ENCODE assay signal across 15 cellular contexts in the genomic region with DNA sequence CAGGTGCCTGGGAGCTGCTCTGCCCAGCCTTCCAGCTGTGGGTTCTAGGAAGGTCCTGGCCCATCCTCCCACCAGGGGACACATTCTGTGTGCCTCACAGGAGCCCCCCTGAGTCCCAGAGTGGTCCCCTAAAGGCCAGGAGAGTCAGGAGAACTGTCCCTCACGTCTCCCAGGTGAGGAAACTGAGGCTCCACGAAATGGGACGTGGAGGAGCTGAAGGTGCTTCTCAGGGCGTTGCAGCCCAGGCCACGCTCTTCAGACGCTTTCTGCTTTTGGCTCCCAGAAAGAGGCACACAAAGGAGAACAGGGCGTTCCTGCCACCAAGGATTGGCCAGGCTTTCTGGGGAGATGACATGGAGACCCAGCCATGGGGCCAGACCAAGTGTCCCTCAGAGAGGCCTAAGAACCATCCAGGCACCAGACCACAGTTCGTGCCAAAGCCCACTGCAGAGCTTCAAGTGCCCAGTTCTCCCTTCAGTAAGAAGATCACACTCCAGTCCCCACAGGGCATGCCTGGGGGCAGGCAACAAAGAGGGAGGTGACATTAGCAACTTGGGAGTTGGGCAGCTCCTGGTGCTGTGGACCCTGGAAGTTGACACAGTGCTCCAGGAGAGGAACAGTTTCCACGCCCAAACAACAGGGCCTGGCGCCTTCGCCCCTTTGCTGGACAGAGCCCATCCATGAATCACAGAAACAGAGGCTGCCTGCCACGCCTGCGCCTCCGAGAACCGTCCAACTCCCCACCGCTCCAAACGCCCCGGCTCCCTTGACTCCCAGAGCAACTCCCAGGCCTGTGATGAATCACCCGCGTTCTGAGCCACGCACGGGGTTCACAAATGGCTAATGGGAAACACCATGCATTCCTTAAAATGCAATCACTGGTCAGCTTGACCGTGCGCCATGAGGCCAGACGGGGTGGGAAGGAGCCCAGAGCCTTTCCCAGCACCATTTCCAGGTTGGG.
A peak's percentile ranks its signal among the peaks of the same experiment; 100 is the strongest.
DNase-seq lines count a peak whose midpoint lies in the region; ATAC-seq and TF ChIP-seq lines count a peak whose summit lies in the region.
"Had no signal": no experiment of that assay in that cellular context is flagged by ENCODE, and none has a peak within 500 bp of the region (broad histone marks: within the 10 kb centered on the region; RNA-seq: fewer than 3 reads in every experiment).

No MANE protein-coding gene starts in this region.

- H3K79me1 ChIP-seq in neuronal stem cell (ENCODE audit: low read depth, low read length), result peaks cover 4% of the 10 kb centered on the region

- H3K4me3 ChIP-seq in neuronal stem cell (ENCODE audit: low read length in 2 of 2), result no peak overlapping the region
- no peak overlapping the region for H3K4me3 ChIP-seq in uterus

- H3K36me3 ChIP-seq in neuronal stem cell (replicated peaks in 1 of 2; ENCODE audit: control insufficient read depth in 2 of 2, insufficient read depth in 2 of 2, low read length in 2 of 2), result no peaks in the 10 kb centered on the region
- no peaks in the 10 kb centered on the region for H3K36me3 ChIP-seq in uterus

- no peak overlapping the region for H3K4ac ChIP-seq in neuronal stem cell (ENCODE audit: low read length)

- H2AFZ ChIP-seq in neuronal stem cell (ENCODE audit: low read length), result no peak overlapping the region

- peak overlapping the region; percentile 45 for H2BK5ac ChIP-seq in neuronal stem cell (ENCODE audit: low read length)

- peak overlapping the region; percentile 49 for H3K14ac ChIP-seq in neuronal stem cell (ENCODE audit: low read length)

- intact Hi-C loops in Right ventricle myocardium inferior (cut with DNase I), result no loop called here
- intact Hi-C loops in Right ventricle myocardium superior (cut with DNase I), result no loop called here
- intact Hi-C loops in uterus (cut with DNase I; ENCODE audit: low total_unique reads), result no loop called here

- peak overlapping the region; percentile 59 for H3K18ac ChIP-seq in neuronal stem cell (ENCODE audit: low read length)

- H3K4me1 ChIP-seq in neuronal stem cell (ENCODE audit: control insufficient read depth in 2 of 2, insufficient read depth in 1 of 2, low read depth in 1 of 2, low read length in 2 of 2) (peaks cover 0 to 10% of the 10 kb centered on the region in 2 donors), uterus (no peaks in the 10 kb centered on the region)

- peak overlapping the region; percentile 84 for H2AK5ac ChIP-seq in neuronal stem cell (ENCODE audit: low read depth, low read length)

- no peak for ATAC-seq in Right ventricle myocardium inferior
- no peak for ATAC-seq in Right ventricle myocardium superior (ENCODE audit: poor library complexity)
- ATAC-seq in GM21529 (IDR thresholded peaks at IDR 0.05; ENCODE audit: unreplicated experiment), result no peak
- no peak for ATAC-seq in HG02623 (IDR thresholded peaks at IDR 0.05; ENCODE audit: unreplicated experiment)

- H2BK12ac ChIP-seq in neuronal stem cell (ENCODE audit: low read length), result peak overlapping the region; percentile 30

- H3K9ac ChIP-seq in neuronal stem cell (ENCODE audit: low read depth, low read length, poor library complexity), result no peak overlapping the region

- TF ChIP-seq CTCF in uterus (IDR thresholded peaks at IDR 0.05), result no peak

- H3K27ac ChIP-seq in neuronal stem cell (replicated peaks; ENCODE audit: low read length), result no peak overlapping the region
- H3K27ac ChIP-seq in uterus, result no peak overlapping the region
- H3K27ac ChIP-seq: HL-60 had no signal

- H3K9me3 ChIP-seq in neuronal stem cell (replicated peaks in 1 of 2; ENCODE audit: control insufficient read depth in 2 of 2, insufficient read depth in 1 of 2, low read depth in 1 of 2, low read length in 2 of 2), result peaks cover 0 to 3% of the 10 kb centered on the region in 2 donors
- no peaks in the 10 kb centered on the region for H3K9me3 ChIP-seq in uterus

- no CpG with 5 or more reads among the region's 25 CpGs for WGBS in neuronal stem cell (ENCODE audit: extremely low coverage in 2 of 2, insufficient read length in 2 of 2, insufficient replicate concordance in 1 of 2), 2 donors

- no peak for TF ChIP-seq POLR2A in uterus (IDR thresholded peaks at IDR 0.05)

- H2BK15ac ChIP-seq in neuronal stem cell (ENCODE audit: low read length), result peak overlapping the region; percentile 39

- H3K27me3 ChIP-seq in neuronal stem cell (ENCODE audit: control insufficient read depth in 3 of 3, insufficient read depth in 3 of 3, low read depth in 1 of 3, low read length in 3 of 3), result no peaks in the 10 kb centered on the region
- H3K27me3 ChIP-seq in uterus, result no peaks in the 10 kb centered on the region

- no peak overlapping the region for H4K91ac ChIP-seq in neuronal stem cell (ENCODE audit: low read depth, low read length, poor library complexity)

- DNase-seq in Right ventricle myocardium inferior (ENCODE audit: missing footprints), result peak; percentile 42
- no peak for DNase-seq in Right ventricle myocardium superior
- peak; percentile 32 for DNase-seq in ecto neural progenitor cell (ENCODE audit: low spot score)
- no peak for DNase-seq in neuronal stem cell (ENCODE audit: low spot score)
- peak; percentile 40 to 43 for DNase-seq in uterus
- DNase-seq in activated T-cell treated with anti-CD3 and anti-CD28 coated beads for 4 hours, result no peak
- DNase-seq: C1 segment of cervical spinal cord; GF-D8; NCI-H187 treated with DMSO at 0.1 percent for 48 hours; NCI-H446 treated with DMSO at 0.1 percent for 48 hours; NK-92 treated with Interleukin-12 subunit alpha and Interleukin-12 subunit beta, amount 100 ng/mL, for 24 hours; SIG-M5 had no signal

- no peak overlapping the region for H3K4me2 ChIP-seq in neuronal stem cell (ENCODE audit: insufficient read depth, low read length, poor library complexity, severe bottlenecking)

- no peak overlapping the region for H2BK120ac ChIP-seq in neuronal stem cell (ENCODE audit: low read depth, low read length)

- H4K8ac ChIP-seq in neuronal stem cell (ENCODE audit: low read depth, low read length), result no peak overlapping the region

- peak overlapping the region; percentile 16 for H3K23ac ChIP-seq in neuronal stem cell (ENCODE audit: low read depth, low read length, poor library complexity)

Comparison
In these comparisons a context has a peak if more than half of its experiments do, and no peak if none do; other contexts are left out.
1. DNase-seq: peak in Right ventricle myocardium inferior (single experiment), ecto neural progenitor cell (single experiment) and uterus (2 of 2); none in Right ventricle myocardium superior (single experiment), neuronal stem cell (single experiment) and activated T-cell treated with anti-CD3 and anti-CD28 coated beads for 4 hours (single experiment).